Comparison of ENCODE assay signal across 18 cellular contexts in the genomic region with DNA sequence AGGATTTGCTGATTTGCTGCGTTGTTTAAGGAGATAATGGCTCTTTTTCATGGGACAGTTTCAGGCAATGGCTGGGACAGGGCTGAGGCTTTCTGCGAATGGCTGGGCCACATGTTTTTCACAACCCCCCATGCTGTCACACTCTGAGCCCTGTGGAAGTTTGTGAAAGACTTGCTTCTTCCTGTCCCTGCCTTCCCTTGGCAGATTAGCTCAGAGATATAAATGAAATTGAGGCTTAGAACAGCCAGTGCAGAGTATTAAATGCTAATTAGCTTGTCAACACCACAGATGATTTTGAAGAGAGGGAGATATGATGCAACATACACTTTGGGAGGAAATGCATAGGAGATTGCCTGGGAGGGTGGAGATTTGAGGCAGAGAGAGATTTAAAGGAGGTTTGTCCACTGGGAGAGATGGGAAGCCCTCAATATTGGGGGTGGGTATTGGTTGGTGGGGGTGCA.
"Had no signal": no experiment of that assay in that cellular context is flagged by ENCODE, and none has a peak within 500 bp of the region (broad histone marks: within the 10 kb centered on the region; RNA-seq: fewer than 3 reads in every experiment).

No MANE protein-coding gene starts in this region.

- H3K27me3 ChIP-seq: esophagus muscularis mucosa, gastroesophageal sphincter, transverse colon, uterus had no signal

- H3K4me1 Mint-ChIP-seq: activated CD4-positive, alpha-beta memory T cell treated with anti-CD3 and anti-CD28 coated beads, Interleukin-2, amount 10 ng/mL, durations not matched to agents 7 days and 5 days; activated CD4-positive, alpha-beta T cell treated with anti-CD3 and anti-CD28 coated beads for 36 hours; activated CD8-positive, alpha-beta memory T cell treated with anti-CD3 and anti-CD28 coated beads, Interleukin-2, amount 10 ng/mL, durations not matched to agents 7 days and 5 days; memory B cell; naive B cell had no signal

- H3K36me3 ChIP-seq: esophagus muscularis mucosa, gastroesophageal sphincter, heart right ventricle, transverse colon, uterus had no signal

- H3K36me3 Mint-ChIP-seq: activated CD8-positive, alpha-beta memory T cell treated with anti-CD3 and anti-CD28 coated beads, Interleukin-2, amount 10 ng/mL, durations not matched to agents 7 days and 5 days; activated naive CD8-positive, alpha-beta T cell; memory B cell; naive B cell had no signal

- H3K27ac ChIP-seq: esophagus muscularis mucosa, gastroesophageal sphincter, heart right ventricle, psoas muscle, skin epidermis, transverse colon, uterus had no signal

- DNase-seq: activated CD4-positive, alpha-beta memory T cell treated with anti-CD3 and anti-CD28 coated beads, Interleukin-2, amount 10 ng/mL, durations not matched to agents 7 days and 5 days; activated CD4-positive, alpha-beta T cell treated with anti-CD3 and anti-CD28 coated beads for 36 hours; activated CD8-positive, alpha-beta memory T cell treated with anti-CD3 and anti-CD28 coated beads, Interleukin-2, amount 10 ng/mL, durations not matched to agents 7 days and 5 days; effector CD8-positive, alpha-beta T cell; heart right ventricle; mucosa of descending colon; naive B cell; psoas muscle; right cardiac atrium; transverse colon; uterus had no signal

- H3K4me3 Mint-ChIP-seq: activated CD4-positive, alpha-beta memory T cell treated with anti-CD3 and anti-CD28 coated beads, Interleukin-2, amount 10 ng/mL, durations not matched to agents 7 days and 5 days; activated CD4-positive, alpha-beta T cell treated with anti-CD3 and anti-CD28 coated beads for 36 hours; activated CD8-positive, alpha-beta memory T cell treated with anti-CD3 and anti-CD28 coated beads, Interleukin-2, amount 10 ng/mL, durations not matched to agents 7 days and 5 days; activated naive CD8-positive, alpha-beta T cell; dendritic cell treated with granulocyte-macrophage colony-stimulating factor and Interleukin-4, amounts not matched to agents 40 ng/mL and 50 ng/mL, for 4 days; memory B cell; naive B cell; stimulated activated naive CD8-positive, alpha-beta T cell treated with anti-CD3 and anti-CD28 coated beads, Interleukin-15, Interleukin-2, amounts not matched to agents 100 ng/mL and 50 ng/mL, for 24 hours had no signal

- H3K4me3 ChIP-seq: esophagus muscularis mucosa, gastroesophageal sphincter, heart right ventricle, mucosa of descending colon, psoas muscle, skin epidermis, transverse colon, uterus had no signal

- H3K9me3 Mint-ChIP-seq: activated CD4-positive, alpha-beta memory T cell treated with anti-CD3 and anti-CD28 coated beads, Interleukin-2, amount 10 ng/mL, durations not matched to agents 7 days and 5 days; dendritic cell treated with granulocyte-macrophage colony-stimulating factor and Interleukin-4, amounts not matched to agents 40 ng/mL and 50 ng/mL, for 4 days; memory B cell; stimulated activated naive CD8-positive, alpha-beta T cell treated with anti-CD3 and anti-CD28 coated beads, Interleukin-15, Interleukin-2, amounts not matched to agents 100 ng/mL and 50 ng/mL, for 24 hours had no signal

- H3K27ac Mint-ChIP-seq: activated CD4-positive, alpha-beta memory T cell treated with anti-CD3 and anti-CD28 coated beads, Interleukin-2, amount 10 ng/mL, durations not matched to agents 7 days and 5 days; activated CD4-positive, alpha-beta T cell treated with anti-CD3 and anti-CD28 coated beads for 36 hours; activated CD8-positive, alpha-beta memory T cell treated with anti-CD3 and anti-CD28 coated beads, Interleukin-2, amount 10 ng/mL, durations not matched to agents 7 days and 5 days; activated naive CD8-positive, alpha-beta T cell; dendritic cell treated with granulocyte-macrophage colony-stimulating factor and Interleukin-4, amounts not matched to agents 40 ng/mL and 50 ng/mL, for 4 days; memory B cell; naive B cell; stimulated activated naive CD8-positive, alpha-beta T cell treated with anti-CD3 and anti-CD28 coated beads, Interleukin-15, Interleukin-2, amounts not matched to agents 100 ng/mL and 50 ng/mL, for 24 hours had no signal

- H3K4me1 ChIP-seq: esophagus muscularis mucosa, gastroesophageal sphincter, heart right ventricle, psoas muscle, transverse colon, uterus had no signal

- H3K9me3 ChIP-seq: esophagus muscularis mucosa, gastroesophageal sphincter, heart right ventricle, mucosa of descending colon, psoas muscle, transverse colon, uterus had no signal

- ATAC-seq: activated CD4-positive, alpha-beta T cell treated with anti-CD3 and anti-CD28 coated beads for 36 hours; activated CD8-positive, alpha-beta memory T cell treated with anti-CD3 and anti-CD28 coated beads, Interleukin-2, amount 10 ng/mL, durations not matched to agents 7 days and 5 days; gastroesophageal sphincter; heart right ventricle; mucosa of descending colon; psoas muscle; right cardiac atrium had no signal
